In the genomic region with DNA sequence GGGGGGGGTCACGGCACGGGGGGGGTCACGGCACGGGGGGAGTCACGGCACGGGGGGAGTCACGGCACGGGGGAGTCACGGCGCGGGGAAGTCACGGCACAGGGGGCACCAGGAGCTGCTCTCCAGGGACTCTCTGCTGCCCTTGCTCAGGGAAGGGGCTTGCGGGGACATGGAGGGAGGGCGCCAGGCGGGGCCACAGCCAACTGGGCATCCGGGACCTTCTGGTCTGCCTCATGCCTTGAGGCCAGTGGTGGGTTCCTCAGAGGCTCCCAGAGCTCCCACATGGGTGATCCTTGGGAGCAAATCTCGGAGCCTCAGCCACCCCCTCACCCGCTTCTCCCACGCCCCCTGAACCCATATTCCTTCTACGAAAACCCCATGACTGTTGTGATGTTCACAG, we compare ENCODE assay signal across 28 cellular contexts.
"Had no signal": no experiment of that assay in that cellular context is flagged by ENCODE, and none has a peak within 500 bp of the region (broad histone marks: within the 10 kb centered on the region; RNA-seq: fewer than 3 reads in every experiment).

No MANE protein-coding gene starts in this region.

- H3K4me2 ChIP-seq: hepatocyte, smooth muscle cell had no signal

- H3K79me2 ChIP-seq: hepatocyte had no signal

- H3K27ac Mint-ChIP-seq: dendritic cell treated with granulocyte-macrophage colony-stimulating factor and Interleukin-4, amounts not matched to agents 40 ng/mL and 50 ng/mL, for 4 days; endodermal cell; memory B cell; natural killer cell had no signal

- H3K27me3 ChIP-seq: colonic mucosa, foreskin keratinocyte, hepatocyte, pancreas, uterus had no signal

- H3K4me3 Mint-ChIP-seq: dendritic cell treated with granulocyte-macrophage colony-stimulating factor and Interleukin-4, amounts not matched to agents 40 ng/mL and 50 ng/mL, for 4 days; endodermal cell; memory B cell; natural killer cell had no signal

- H3K9me3 ChIP-seq: colonic mucosa, gastroesophageal sphincter, heart left ventricle, neutrophil, pancreas, thoracic aorta, tibial nerve, upper lobe of right lung, uterus had no signal

- ATAC-seq: esophagus mucosa, foreskin keratinocyte, gastroesophageal sphincter, heart left ventricle, left lobe of liver, natural killer cell, pancreas, sciatic nerve, upper lobe of right lung had no signal

- H2AFZ ChIP-seq: hepatocyte had no signal

- H3K4me1 ChIP-seq: colonic mucosa, foreskin keratinocyte, gastroesophageal sphincter, heart left ventricle, pancreas, tibial nerve, upper lobe of right lung, uterus had no signal

- H3K4me3 ChIP-seq: colonic mucosa, gastroesophageal sphincter, heart left ventricle, hepatocyte, lung, pancreas, smooth muscle cell, thoracic aorta, tibial nerve, upper lobe of right lung, uterus had no signal

- H3K27ac ChIP-seq: colonic mucosa, epithelial cell of prostate, foreskin keratinocyte, gastroesophageal sphincter, heart left ventricle, hepatocyte, neutrophil, pancreas, thoracic aorta, tibial nerve, upper lobe of right lung, uterus had no signal

- DNase-seq: colonic mucosa; effector CD8-positive, alpha-beta T cell; endodermal cell; foreskin keratinocyte; heart left ventricle; kidney; natural killer cell; stimulated activated CD4-positive, alpha-beta T cell treated with anti-CD3 and anti-CD28 coated beads, Interleukin-12 subunit alpha, Interleukin-12 subunit beta, amount 100 ng/mL, for 4 hours; stimulated activated CD4-positive, alpha-beta T cell treated with anti-CD3 and anti-CD28 coated beads, Interleukin-1b, Interleukin-23, amount 100 ng/mL, for 48 hours; stimulated activated CD4-positive, alpha-beta T cell treated with anti-CD3 and anti-CD28 coated beads, Interleukin-4, amount 100 ng/mL, for 1 hour; stimulated activated CD8-positive, alpha-beta memory T cell treated with anti-CD3 and anti-CD28 coated beads, Interleukin-4, amount 100 ng/mL, for 48 hours; stimulated activated naive CD4-positive, alpha-beta T cell treated with Interleukin-2 at 50 U/mL for 16 hours; upper lobe of right lung; uterus had no signal

- H3K36me3 Mint-ChIP-seq: memory B cell, natural killer cell had no signal

- H3K9me3 Mint-ChIP-seq: dendritic cell treated with granulocyte-macrophage colony-stimulating factor and Interleukin-4, amounts not matched to agents 40 ng/mL and 50 ng/mL, for 4 days; memory B cell; natural killer cell had no signal

- H3K36me3 ChIP-seq: colonic mucosa, gastroesophageal sphincter, heart left ventricle, neutrophil, pancreas, thoracic aorta, tibial nerve, upper lobe of right lung, uterus had no signal

- H3K4me1 Mint-ChIP-seq: endodermal cell, memory B cell, natural killer cell had no signal
